8 cellular contexts compared by ENCODE assay signal in the genomic region with DNA sequence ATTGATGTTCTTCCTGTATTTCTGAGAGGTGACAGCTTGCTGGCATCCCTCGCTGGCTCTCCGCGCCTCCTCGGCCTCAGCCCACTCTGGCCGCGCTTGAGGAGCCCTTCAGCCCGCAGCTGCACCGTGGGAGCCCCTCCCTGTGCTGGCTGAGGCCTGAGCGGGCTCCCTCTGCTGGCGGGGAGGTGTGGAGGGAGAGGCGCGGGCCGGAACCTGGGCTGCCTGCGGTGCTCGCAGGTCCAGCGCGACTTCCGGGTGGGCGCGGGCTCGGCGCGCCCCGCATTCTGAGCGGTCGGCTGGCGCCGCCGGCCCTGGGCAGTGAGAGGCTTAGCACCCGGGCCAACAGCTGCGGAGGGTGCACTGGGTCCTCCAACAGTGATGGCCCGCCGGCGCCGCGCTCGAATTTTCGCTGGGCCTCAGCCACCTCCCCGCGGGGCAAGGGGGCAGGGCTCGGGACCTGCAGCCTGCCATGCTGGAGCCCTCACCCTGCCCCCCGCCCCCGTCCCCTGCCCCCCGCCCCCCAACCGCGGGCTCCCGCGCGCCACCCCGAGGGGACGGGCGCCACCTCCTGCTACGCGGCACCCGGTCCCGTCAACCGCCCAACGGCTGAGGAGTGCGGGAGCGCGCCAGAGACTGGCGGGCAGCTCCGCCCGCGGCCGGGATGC.
DNase-seq lines count a peak whose midpoint lies in the region; ATAC-seq, FAIRE-seq and TF ChIP-seq lines count a peak whose summit lies in the region.
"Not testable (repeated sequence)": the region's sequence is repeated elsewhere in the genome, so short reads cannot be mapped to it uniquely, and the experiment has no call there.

No MANE protein-coding gene starts in this region.

- not testable (repeated sequence) for H3K4me1 ChIP-seq in kidney (ENCODE audit: control insufficient read depth in 1 of 2, insufficient read depth in 1 of 2, low read depth in 1 of 2, low read length in 2 of 2); neural progenitor cell; testis

- ATAC-seq in activated B cell treated with CpG ODN at 0.5 μM for 24 hours (ENCODE audit: low read depth), result not testable (repeated sequence)

- H2AFZ ChIP-seq in neural progenitor cell (replicated peaks), result not testable (repeated sequence)

- FAIRE-seq in kidney (lab: Jason Lieb, UNC), result not testable (repeated sequence)

- POLR2A ChIA-PET in activated B cell treated with CpG ODN at 0.5 μM for 24 hours (lab: Charles Lee), result not testable (repeated sequence)

- H3K9me3 ChIP-seq in kidney (ENCODE audit: control insufficient read depth in 1 of 2, low read length in 2 of 2); neural progenitor cell (ENCODE audit: low read depth); testis: not testable (repeated sequence)

- not testable (repeated sequence) for H3K4me3 Mint-ChIP-seq in activated B cell treated with CpG ODN at 0.5 μM for 24 hours
- H3K4me3 Mint-ChIP-seq in brain (peak overlapping the region in 3 of 5 experiments; percentile 35 to 82 (median 54)), neural progenitor cell (peak overlapping the region; percentile 66)

- not testable (repeated sequence) for H3K4me1 Mint-ChIP-seq in activated B cell treated with CpG ODN at 0.5 μM for 24 hours, brain, neural progenitor cell

- not testable (repeated sequence) for TF ChIP-seq POLR2A in testis (IDR thresholded peaks at IDR 0.05)

- not testable (repeated sequence) for H3K36me3 ChIP-seq in kidney (ENCODE audit: control insufficient read depth in 1 of 2, insufficient read depth in 2 of 2, low read length in 2 of 2); neural progenitor cell; testis (ENCODE audit: low read depth, missing control alignments)

- not testable (repeated sequence) for H3K27ac Mint-ChIP-seq in activated B cell treated with CpG ODN at 0.5 μM for 24 hours, brain, neural progenitor cell

- not testable (repeated sequence) for H3K9ac ChIP-seq in kidney (ENCODE audit: low read length in 2 of 2); neural progenitor cell

- not testable (repeated sequence) for H4K20me1 ChIP-seq in neural progenitor cell (ENCODE audit: low read depth)

- not testable (repeated sequence) for H3K9me3 Mint-ChIP-seq in activated B cell treated with CpG ODN at 0.5 μM for 24 hours, brain, neural progenitor cell

- intact Hi-C loops in activated B cell treated with CpG ODN at 0.5 μM for 24 hours (cut with micrococcal nuclease); kidney (cut with DNase I); testis (cut with DNase I; ENCODE audit: low total_unique reads): not testable (repeated sequence)

- not testable (repeated sequence) for H3K36me3 Mint-ChIP-seq in activated B cell treated with CpG ODN at 0.5 μM for 24 hours (ENCODE audit: low read depth); brain; neural progenitor cell

- TF ChIP-seq CTCF in activated B cell treated with CpG ODN at 0.5 μM for 24 hours (IDR thresholded peaks at IDR 0.05); fibroblast of pulmonary artery (IDR thresholded peaks at IDR 0.05; ENCODE audit: low read length, missing control alignments); kidney (IDR thresholded peaks at IDR 0.05; ENCODE audit: borderline replicate concordance, extremely low read depth, insufficient read depth); testis (IDR thresholded peaks at IDR 0.05): not testable (repeated sequence)
- peak; percentile 21 to 55 for TF ChIP-seq CTCF in brain (conservative IDR thresholded peaks at IDR 0.05)
- TF ChIP-seq CTCF in neural progenitor cell (IDR thresholded peaks at IDR 0.05), result peak; percentile 43

- not testable (repeated sequence) for H3F3A ChIP-seq in neural progenitor cell (ENCODE audit: low read depth)

- DNase-seq in Daoy (ENCODE audit: low read depth) (peak; percentile 13), NCI-H2081 (lab: John Stamatoyannopoulos, UW) (peak; percentile 31 to 64), activated B cell treated with CpG ODN at 0.5 μM for 24 hours (peak; percentile 15), fibroblast of pulmonary artery (ENCODE audit: low read depth) (peak; percentile 3), kidney (peak; percentile 45), neural progenitor cell (ENCODE audit: low spot score) (peak; percentile 48), testis (peak; percentile 20)

- not testable (repeated sequence) for H3K27ac ChIP-seq in kidney (ENCODE audit: low read depth in 2 of 2, low read length in 2 of 2); neural progenitor cell; testis

- not testable (repeated sequence) for H3K27me3 ChIP-seq in neural progenitor cell, testis

- CTCF ChIA-PET in activated B cell treated with CpG ODN at 0.5 μM for 24 hours (lab: Charles Lee), result not testable (repeated sequence)

- not testable (repeated sequence) for H3K4me2 ChIP-seq in neural progenitor cell

- H3K4me3 ChIP-seq in fibroblast of pulmonary artery (replicated peaks; ENCODE audit: low read depth, low read length) (peak overlapping the region; percentile 45), neural progenitor cell (peak overlapping the region; percentile 41), testis (peak overlapping the region; percentile 26 to 29)
- H3K4me3 ChIP-seq in kidney (ENCODE audit: low read length in 2 of 2), result not testable (repeated sequence)

- WGBS in testis, 2 donors, result 59% methylated on average over 16 of the region's 66 CpGs; no CpG with 5 or more reads in 1 of the 2 donors

- not testable (repeated sequence) for H3K27me3 Mint-ChIP-seq in activated B cell treated with CpG ODN at 0.5 μM for 24 hours; brain; neural progenitor cell (ENCODE audit: insufficient read depth, low read depth)

- H3K79me2 ChIP-seq in neural progenitor cell (ENCODE audit: low read depth), result not testable (repeated sequence)
